Comparison of ENCODE assay signal across 22 cellular contexts in genomic region chr18:61093967-61094366, GRCh38.
"Had no signal": no experiment of that assay in that cellular context is flagged by ENCODE, and none has a peak within 500 bp of the region (broad histone marks: within the 10 kb centered on the region; RNA-seq: fewer than 3 reads in every experiment).

No MANE protein-coding gene starts in this region.

- H3K36me3 Mint-ChIP-seq: activated CD4-positive, alpha-beta memory T cell treated with anti-CD3 and anti-CD28 coated beads for 36 hours; activated naive CD4-positive, alpha-beta T cell treated with anti-CD3 and anti-CD28 coated beads, Interleukin-2, amount 50 U/mL, for 72 hours had no signal

- H3K4me3 Mint-ChIP-seq: activated B cell treated with CpG ODN at 0.5 μM for 24 hours; activated CD4-positive, alpha-beta memory T cell treated with anti-CD3 and anti-CD28 coated beads for 36 hours; activated T-helper 1 cell treated with anti-CD3 and anti-CD28 coated beads, Interleukin-12 subunit alpha, Interleukin-12 subunit beta, Interleukin-2, Interleukin-4 antibody, amounts not matched to agents 30 ng/mL and 10 ng/mL and 1 ng/mL, durations not matched to agents 14 hours and 24 hours and 36 hours; dendritic cell treated with granulocyte-macrophage colony-stimulating factor and Interleukin-4, amounts not matched to agents 40 ng/mL and 50 ng/mL, for 4 days; nephron; stimulated activated naive CD8-positive, alpha-beta T cell treated with anti-CD3 and anti-CD28 coated beads, Interleukin-15, Interleukin-2, amounts not matched to agents 100 ng/mL and 50 ng/mL, for 24 hours had no signal

- ATAC-seq: activated naive CD4-positive, alpha-beta T cell treated with anti-CD3 and anti-CD28 coated beads, Interleukin-2, amount 50 U/mL, for 72 hours; esophagus mucosa; gastroesophageal sphincter; heart left ventricle; left lung; right cardiac atrium had no signal

- DNase-seq: activated B cell treated with CpG ODN at 0.5 μM for 24 hours; activated CD4-positive, alpha-beta memory T cell treated with anti-CD3 and anti-CD28 coated beads for 36 hours; activated CD4-positive, alpha-beta T cell treated with anti-CD3 and anti-CD28 coated beads for 4 hours; activated gamma-delta T cell treated with Interleukin-2 at 50 U/mL for 16 hours; activated T-cell treated with anti-CD3 and anti-CD28 coated beads for 4 hours; adrenal gland; effector CD8-positive, alpha-beta T cell; heart left ventricle; left lung; midbrain; nucleus accumbens; posterior cingulate gyrus; right cardiac atrium; transverse colon; uterus had no signal

- H3K4me1 Mint-ChIP-seq: activated B cell treated with CpG ODN at 0.5 μM for 24 hours, nephron had no signal

- H3K27me3 Mint-ChIP-seq: activated B cell treated with CpG ODN at 0.5 μM for 24 hours; activated CD4-positive, alpha-beta memory T cell treated with anti-CD3 and anti-CD28 coated beads for 36 hours; dendritic cell treated with granulocyte-macrophage colony-stimulating factor and Interleukin-4, amounts not matched to agents 40 ng/mL and 50 ng/mL, for 4 days; stimulated activated naive CD8-positive, alpha-beta T cell treated with anti-CD3 and anti-CD28 coated beads, Interleukin-15, Interleukin-2, amounts not matched to agents 100 ng/mL and 50 ng/mL, for 24 hours had no signal

- H3K27ac Mint-ChIP-seq: activated B cell treated with CpG ODN at 0.5 μM for 24 hours; activated CD4-positive, alpha-beta memory T cell treated with anti-CD3 and anti-CD28 coated beads for 36 hours; activated naive CD4-positive, alpha-beta T cell treated with anti-CD3 and anti-CD28 coated beads, Interleukin-2, amount 50 U/mL, for 72 hours; activated T-helper 1 cell treated with anti-CD3 and anti-CD28 coated beads, Interleukin-12 subunit alpha, Interleukin-12 subunit beta, Interleukin-2, Interleukin-4 antibody, amounts not matched to agents 30 ng/mL and 10 ng/mL and 1 ng/mL, durations not matched to agents 14 hours and 24 hours and 36 hours; dendritic cell treated with granulocyte-macrophage colony-stimulating factor and Interleukin-4, amounts not matched to agents 40 ng/mL and 50 ng/mL, for 4 days; nephron; stimulated activated naive CD8-positive, alpha-beta T cell treated with anti-CD3 and anti-CD28 coated beads, Interleukin-15, Interleukin-2, amounts not matched to agents 100 ng/mL and 50 ng/mL, for 24 hours had no signal

- H3K9me3 Mint-ChIP-seq: activated B cell treated with CpG ODN at 0.5 μM for 24 hours; activated T-helper 1 cell treated with anti-CD3 and anti-CD28 coated beads, Interleukin-12 subunit alpha, Interleukin-12 subunit beta, Interleukin-2, Interleukin-4 antibody, amounts not matched to agents 30 ng/mL and 10 ng/mL and 1 ng/mL, durations not matched to agents 14 hours and 24 hours and 36 hours; dendritic cell treated with granulocyte-macrophage colony-stimulating factor and Interleukin-4, amounts not matched to agents 40 ng/mL and 50 ng/mL, for 4 days; nephron; stimulated activated naive CD8-positive, alpha-beta T cell treated with anti-CD3 and anti-CD28 coated beads, Interleukin-15, Interleukin-2, amounts not matched to agents 100 ng/mL and 50 ng/mL, for 24 hours had no signal
